Comparison of ENCODE assay signal across 8 cellular contexts in genomic region chr19:38850231-38850975, GRCh38.
A peak's percentile ranks its signal among the peaks of the same experiment; 100 is the strongest.
DNase-seq lines count a peak whose midpoint lies in the region; ATAC-seq and FAIRE-seq lines count a peak whose summit lies in the region.

No MANE protein-coding gene starts in this region.

- ATAC-seq in GM19043 (IDR thresholded peaks at IDR 0.05; ENCODE audit: low read depth, unreplicated experiment): peak; percentile 69
- ATAC-seq in HG03354 (IDR thresholded peaks at IDR 0.05; ENCODE audit: poor library complexity, severe bottlenecking, unreplicated experiment): peak; percentile 68
- peak; percentile 83 to 84 for ATAC-seq in activated CD4-positive, CD25-positive, alpha-beta regulatory T cell treated with anti-CD3 and anti-CD28 coated beads, Interleukin-2, amount 50 U/mL, for 24 hours

- FAIRE-seq in islet of Langerhans (lab: Jason Lieb, UNC): peak; percentile 99

- DNase-seq in AG20443 (ENCODE audit: low spot score) (peak; percentile 95), NCI-H446 (lab: John Stamatoyannopoulos, UW) (peak; percentile 100), cerebellar cortex (ENCODE audit: low spot score) (peak; percentile 100)
- DNase-seq in stimulated activated CD4-positive, alpha-beta T cell treated with anti-CD3 and anti-CD28 coated beads, Interleukin-12 subunit alpha, Interleukin-12 subunit beta, amount 100 ng/mL, for 24 hours (ENCODE audit: low read depth in 2 of 2): peak; percentile 97 to 99

Comparison
In these comparisons a context has a peak if more than half of its experiments do, and no peak if none do; other contexts are left out.
1. Peak in every context shown above with its lines: DNase-seq and ATAC-seq.